16 cellular contexts compared by ENCODE assay signal in the genomic region with DNA sequence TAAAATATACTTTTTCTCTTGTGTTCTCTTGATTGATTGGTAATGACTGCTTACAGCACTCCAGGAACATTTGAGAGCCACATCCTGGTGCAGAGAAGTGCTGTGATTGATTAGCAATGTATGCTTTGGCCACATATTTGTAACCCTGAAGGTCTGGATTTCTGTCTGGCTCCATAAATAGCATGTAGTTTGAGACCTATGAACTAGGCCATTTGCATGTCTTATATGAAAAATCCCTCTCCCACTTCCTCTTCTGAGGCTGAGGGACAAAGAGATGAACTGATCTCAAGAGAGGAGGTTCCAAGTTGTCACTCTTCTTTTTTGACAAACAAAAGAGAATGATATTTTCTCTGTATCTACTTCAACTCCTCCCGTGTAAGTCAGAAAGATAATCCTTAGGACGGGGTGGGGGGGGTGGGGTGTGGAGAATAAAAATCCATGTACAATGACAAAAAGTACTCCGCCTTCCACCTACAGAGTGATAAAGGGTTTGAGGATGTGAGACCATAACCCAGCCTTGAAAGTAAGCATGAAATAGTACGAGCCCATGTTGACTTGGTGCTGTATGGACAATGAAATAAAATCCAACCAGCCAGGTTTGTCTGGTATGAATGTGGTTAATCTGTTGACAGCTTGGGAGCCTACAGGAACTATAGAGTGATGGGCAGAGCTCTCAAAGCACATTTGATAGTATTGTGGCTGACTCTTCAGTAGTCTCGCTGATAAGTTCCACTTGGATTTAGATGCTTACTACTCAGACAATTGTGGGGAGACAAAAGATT. TPM values are rescaled to one million over a fixed set of nuclear protein-coding genes. Genes with fewer than 3 reads are reported as not detected.
DNase-seq lines count a peak whose midpoint lies in the region; ATAC-seq and TF ChIP-seq lines count a peak whose summit lies in the region.
"Had no signal": no experiment of that assay in that cellular context is flagged by ENCODE, and none has a peak within 500 bp of the region (broad histone marks: within the 10 kb centered on the region; RNA-seq: fewer than 3 reads in every experiment).

No MANE protein-coding gene starts in this region.

- H3K9ac ChIP-seq in BLaER1 (no peak overlapping the region), Karpas-422 (ENCODE audit: low read length) (no peak overlapping the region)

- peaks cover 57% of the 10 kb centered on the region for H3K4me1 ChIP-seq in BLaER1
- peaks cover 33% of the 10 kb centered on the region for H3K4me1 ChIP-seq in Karpas-422 (ENCODE audit: low read length)
- H3K4me1 ChIP-seq: SJCRH30 had no signal

- H3K4me3 Mint-ChIP-seq in WTC11 = no peak overlapping the region
- H3K4me3 Mint-ChIP-seq in activated T-helper 17 cell treated with anti-CD3 and anti-CD28 coated beads, Interleukin-2, amount 50 U/mL, for 72 hours = no peak overlapping the region
- H3K4me3 Mint-ChIP-seq: activated CD8-positive, alpha-beta T cell treated with anti-CD3 and anti-CD28 coated beads, Interleukin-2, amount 10 ng/mL, durations not matched to agents 7 days and 5 days had no signal

- H3K79me2 ChIP-seq in Karpas-422 (ENCODE audit: low read length) = no peaks in the 10 kb centered on the region

- CTCF ChIA-PET in WTC11 (lab: Charles Lee) = no interaction called here

- no peaks in the 10 kb centered on the region for H3K9me2 ChIP-seq in Karpas-422 (replicated peaks; ENCODE audit: insufficient read depth, low read length)

- H4K20me1 ChIP-seq in BLaER1 = no peaks in the 10 kb centered on the region
- H4K20me1 ChIP-seq in Karpas-422 (ENCODE audit: insufficient read depth, low read depth, low read length) = no peaks in the 10 kb centered on the region

- ATAC-seq in GM19023 (IDR thresholded peaks at IDR 0.05; ENCODE audit: unreplicated experiment) = peak; percentile 74
- ATAC-seq in HG02678 (IDR thresholded peaks at IDR 0.05; ENCODE audit: unreplicated experiment) = peak; percentile 73
- ATAC-seq in WTC11 = no peak
- no peak for ATAC-seq in activated T-helper 17 cell treated with anti-CD3 and anti-CD28 coated beads, Interleukin-2, amount 50 U/mL, for 72 hours (replicated peaks)
- ATAC-seq: activated CD8-positive, alpha-beta T cell treated with anti-CD3 and anti-CD28 coated beads, Interleukin-2, amount 10 ng/mL, durations not matched to agents 7 days and 5 days had no signal

- no peaks in the 10 kb centered on the region for H3K4me1 Mint-ChIP-seq in WTC11
- peaks cover 27% of the 10 kb centered on the region for H3K4me1 Mint-ChIP-seq in activated T-helper 17 cell treated with anti-CD3 and anti-CD28 coated beads, Interleukin-2, amount 50 U/mL, for 72 hours

- no peaks in the 10 kb centered on the region for H3K36me3 Mint-ChIP-seq in WTC11
- no peaks in the 10 kb centered on the region for H3K36me3 Mint-ChIP-seq in activated T-helper 17 cell treated with anti-CD3 and anti-CD28 coated beads, Interleukin-2, amount 50 U/mL, for 72 hours (ENCODE audit: low read depth)
- H3K36me3 Mint-ChIP-seq: naive thymus-derived CD8-positive, alpha-beta T cell had no signal

- H3K27me3 ChIP-seq in BLaER1 (no peaks in the 10 kb centered on the region), Karpas-422 (ENCODE audit: low read length) (no peaks in the 10 kb centered on the region)
- H3K27me3 ChIP-seq: SJCRH30 had no signal

- H3K27ac ChIP-seq in BLaER1 (no peak overlapping the region), Karpas-422 (ENCODE audit: low read length) (no peak overlapping the region)
- H3K27ac ChIP-seq: SJCRH30 had no signal

- POLR2A ChIA-PET in WTC11 (lab: Charles Lee) = no interaction called here

- peaks cover 12% of the 10 kb centered on the region for H3K9me3 Mint-ChIP-seq in WTC11
- H3K9me3 Mint-ChIP-seq in activated T-helper 17 cell treated with anti-CD3 and anti-CD28 coated beads, Interleukin-2, amount 50 U/mL, for 72 hours = no peaks in the 10 kb centered on the region

- TF ChIP-seq CTCF in WTC11 (IDR thresholded peaks at IDR 0.05) = no peak

- H3K27me3 Mint-ChIP-seq in WTC11 (ENCODE audit: low read depth) = peaks cover 4% of the 10 kb centered on the region
- H3K27me3 Mint-ChIP-seq in activated T-helper 17 cell treated with anti-CD3 and anti-CD28 coated beads, Interleukin-2, amount 50 U/mL, for 72 hours = no peaks in the 10 kb centered on the region
- H3K27me3 Mint-ChIP-seq: naive thymus-derived CD8-positive, alpha-beta T cell had no signal

- H3K27ac Mint-ChIP-seq in WTC11 = no peak overlapping the region
- H3K27ac Mint-ChIP-seq in activated T-helper 17 cell treated with anti-CD3 and anti-CD28 coated beads, Interleukin-2, amount 50 U/mL, for 72 hours = no peak overlapping the region
- H3K27ac Mint-ChIP-seq: activated CD8-positive, alpha-beta T cell treated with anti-CD3 and anti-CD28 coated beads, Interleukin-2, amount 10 ng/mL, durations not matched to agents 7 days and 5 days had no signal

- H2AFZ ChIP-seq in Karpas-422 (ENCODE audit: low read length) = no peak overlapping the region

- no peak overlapping the region for H3K4me3 ChIP-seq in BLaER1
- peak overlapping the region; percentile 43; the same call in 1 of the 2 replicates for H3K4me3 ChIP-seq in Karpas-422 (ENCODE audit: low read length)
- H3K4me3 ChIP-seq: SJCRH30 had no signal

- H3K4me2 ChIP-seq in BLaER1 (peak overlapping the region; percentile 54), Karpas-422 (ENCODE audit: low read depth, low read length, poor library complexity, severe bottlenecking) (peak overlapping the region; percentile 64)

- DNase-seq in Karpas-422 (peak; percentile 85), nucleus accumbens (lab: John Stamatoyannopoulos, UW) (no peak), WTC11 (ENCODE audit: low spot score) (no peak)
- no peak for DNase-seq in effector CD8-positive, alpha-beta T cell (lab: John Stamatoyannopoulos, UW)
- DNase-seq: ACHN; activated CD8-positive, alpha-beta T cell treated with anti-CD3 and anti-CD28 coated beads, Interleukin-2, amount 10 ng/mL, durations not matched to agents 7 days and 5 days; amygdala; naive thymus-derived CD8-positive, alpha-beta T cell; NCI-H2081; SJCRH30; stimulated activated CD4-positive, alpha-beta T cell treated with anti-CD3 and anti-CD28 coated beads, Interleukin-12 subunit alpha, Interleukin-12 subunit beta, amount 100 ng/mL, for 4 hours; stimulated activated naive CD4-positive, alpha-beta T cell treated with Interleukin-2 at 50 U/mL for 16 hours had no signal

- H3K36me3 ChIP-seq in BLaER1 (peaks cover 34% of the 10 kb centered on the region), Karpas-422 (ENCODE audit: insufficient read depth, low read length) (no peaks in the 10 kb centered on the region)
- H3K36me3 ChIP-seq: SJCRH30 had no signal

- H3K9me3 ChIP-seq in BLaER1 (peaks cover 50% of the 10 kb centered on the region), Karpas-422 (ENCODE audit: low read length) (no peaks in the 10 kb centered on the region)
- H3K9me3 ChIP-seq: SJCRH30 had no signal

TF ChIP-seq in WTC11, 78 proteins besides CTCF, POLR2A, EP300 and RAD21 (continues in another document):
- TF ChIP-seq MYBL2 (CRISPR knock-in tag; IDR thresholded peaks at IDR 0.05) (no peak), GABPB1 (CRISPR knock-in tag; IDR thresholded peaks at IDR 0.05) (no peak), CREB1 (CRISPR knock-in tag; IDR thresholded peaks at IDR 0.05) (no peak), TEAD4 (CRISPR knock-in tag; IDR thresholded peaks at IDR 0.05) (no peak), ZNF396 (CRISPR knock-in tag; IDR thresholded peaks at IDR 0.05; ENCODE audit: borderline replicate concordance) (no peak), ZNF671 (CRISPR knock-in tag; IDR thresholded peaks at IDR 0.05) (no peak)
- TF ChIP-seq, protein P1, sequence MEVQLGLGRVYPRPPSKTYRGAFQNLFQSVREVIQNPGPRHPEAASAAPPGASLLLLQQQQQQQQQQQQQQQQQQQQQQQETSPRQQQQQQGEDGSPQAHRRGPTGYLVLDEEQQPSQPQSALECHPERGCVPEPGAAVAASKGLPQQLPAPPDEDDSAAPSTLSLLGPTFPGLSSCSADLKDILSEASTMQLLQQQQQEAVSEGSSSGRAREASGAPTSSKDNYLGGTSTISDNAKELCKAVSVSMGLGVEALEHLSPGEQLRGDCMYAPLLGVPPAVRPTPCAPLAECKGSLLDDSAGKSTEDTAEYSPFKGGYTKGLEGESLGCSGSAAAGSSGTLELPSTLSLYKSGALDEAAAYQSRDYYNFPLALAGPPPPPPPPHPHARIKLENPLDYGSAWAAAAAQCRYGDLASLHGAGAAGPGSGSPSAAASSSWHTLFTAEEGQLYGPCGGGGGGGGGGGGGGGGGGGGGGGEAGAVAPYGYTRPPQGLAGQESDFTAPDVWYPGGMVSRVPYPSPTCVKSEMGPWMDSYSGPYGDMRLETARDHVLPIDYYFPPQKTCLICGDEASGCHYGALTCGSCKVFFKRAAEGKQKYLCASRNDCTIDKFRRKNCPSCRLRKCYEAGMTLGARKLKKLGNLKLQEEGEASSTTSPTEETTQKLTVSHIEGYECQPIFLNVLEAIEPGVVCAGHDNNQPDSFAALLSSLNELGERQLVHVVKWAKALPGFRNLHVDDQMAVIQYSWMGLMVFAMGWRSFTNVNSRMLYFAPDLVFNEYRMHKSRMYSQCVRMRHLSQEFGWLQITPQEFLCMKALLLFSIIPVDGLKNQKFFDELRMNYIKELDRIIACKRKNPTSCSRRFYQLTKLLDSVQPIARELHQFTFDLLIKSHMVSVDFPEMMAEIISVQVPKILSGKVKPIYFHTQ (CRISPR knock-in tag; IDR thresholded peaks at IDR 0.05) = no peak
- TF ChIP-seq, protein P2, sequence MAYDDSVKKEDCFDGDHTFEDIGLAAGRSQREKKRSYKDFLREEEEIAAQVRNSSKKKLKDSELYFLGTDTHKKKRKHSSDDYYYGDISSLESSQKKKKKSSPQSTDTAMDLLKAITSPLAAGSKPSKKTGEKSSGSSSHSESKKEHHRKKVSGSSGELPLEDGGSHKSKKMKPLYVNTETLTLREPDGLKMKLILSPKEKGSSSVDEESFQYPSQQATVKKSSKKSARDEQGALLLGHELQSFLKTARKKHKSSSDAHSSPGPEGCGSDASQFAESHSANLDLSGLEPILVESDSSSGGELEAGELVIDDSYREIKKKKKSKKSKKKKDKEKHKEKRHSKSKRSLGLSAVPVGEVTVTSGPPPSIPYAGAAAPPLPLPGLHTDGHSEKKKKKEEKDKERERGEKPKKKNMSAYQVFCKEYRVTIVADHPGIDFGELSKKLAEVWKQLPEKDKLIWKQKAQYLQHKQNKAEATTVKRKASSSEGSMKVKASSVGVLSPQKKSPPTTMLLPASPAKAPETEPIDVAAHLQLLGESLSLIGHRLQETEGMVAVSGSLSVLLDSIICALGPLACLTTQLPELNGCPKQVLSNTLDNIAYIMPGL (CRISPR knock-in tag; IDR thresholded peaks at IDR 0.05) = no peak

RNA-seq across cellular contexts. Expression of a gene that starts 49.1 kb away (rescaled TPM):
- total RNA-seq in Karpas-422 (2014; rRNA removed; shearing (Covaris generic); ENCODE audit: low replicate concordance) = 0.58 and 0.86 TPM in 2 replicates
- 9.6 to 12.0 TPM (median 10.3 TPM) in 3 replicates for total RNA-seq in WTC11 (2021)
- 100 to 1,000 TPM; 408 to 664 TPM for total RNA-seq in activated T-helper 17 cell treated with anti-CD3 and anti-CD28 coated beads, Interleukin-2, amount 50 U/mL, for 72 hours

Comparison
In these comparisons a context has a peak if more than half of its experiments do, and no peak if none do; other contexts are left out.
1. ATAC-seq: peak in GM19023 (single experiment) and HG02678 (single experiment); none in WTC11 (single experiment) and activated T-helper 17 cell treated with anti-CD3 and anti-CD28 coated beads, Interleukin-2, amount 50 U/mL, for 72 hours (single experiment).
2. RNA of a gene that starts 49.1 kb away (total RNA-seq): 408 to 664 TPM in activated T-helper 17 cell treated with anti-CD3 and anti-CD28 coated beads, Interleukin-2, amount 50 U/mL, for 72 hours; 9.6 to 12.0 TPM in WTC11 and 0.58 to 0.86 TPM in Karpas-422; every median in the first group is over 10 times any median in the second.